ENCODE assay signal across 2 cellular contexts in genomic region chr19:34936184-34936583, GRCh38.
TF ChIP-seq lines count a peak whose summit lies in the region.

No MANE protein-coding gene starts in this region.

TF ChIP-seq in A549, 52 proteins besides CTCF, POLR2A, EP300 and RAD21 (continued from another document):
- TF ChIP-seq ESRRA (IDR thresholded peaks at IDR 0.05; ENCODE audit: borderline replicate concordance, low read length) (no peak), HOXA7 (CRISPR knock-in tag; IDR thresholded peaks at IDR 0.05) (no peak), CEBPB (IDR thresholded peaks at IDR 0.05) (no peak), CHD4 (IDR thresholded peaks at IDR 0.05; ENCODE audit: borderline replicate concordance) (no peak), CHD2 (IDR thresholded peaks at IDR 0.05; ENCODE audit: low read length, partially characterized antibody) (no peak)
TF ChIP-seq in A549: peak in this region for 0.

TF ChIP-seq in HEK293, 187 proteins besides CTCF, POLR2A, EP300 and RAD21 (continued from another document):
- TF ChIP-seq SALL2 (tag by site-specific recombination; IDR thresholded peaks at IDR 0.05; ENCODE audit: borderline replicate concordance): no peak
